In the genomic region with DNA sequence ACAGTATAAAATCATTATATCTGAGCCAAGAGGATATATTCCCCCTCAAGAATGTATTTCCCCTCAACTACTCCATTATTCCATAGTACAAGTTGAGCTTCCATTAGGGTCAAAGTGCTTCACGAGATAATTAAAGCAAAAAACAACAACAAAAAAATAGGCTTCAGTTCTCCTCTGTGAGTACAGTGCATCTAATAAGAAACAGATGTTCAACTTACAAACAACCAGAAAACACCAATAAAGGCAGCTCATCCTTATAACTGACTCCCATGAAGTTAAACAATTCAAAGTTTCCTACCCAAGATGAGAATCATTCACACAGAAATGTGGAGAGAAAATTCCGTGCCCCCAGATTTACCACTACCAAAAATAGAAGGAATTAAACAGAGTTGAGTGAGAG, we compare ENCODE assay signal across 18 cellular contexts.
DNase-seq lines count a peak whose midpoint lies in the region; ATAC-seq and TF ChIP-seq lines count a peak whose summit lies in the region.
"Had no signal": no experiment of that assay in that cellular context is flagged by ENCODE, and none has a peak within 500 bp of the region (broad histone marks: within the 10 kb centered on the region; RNA-seq: fewer than 3 reads in every experiment).

No MANE protein-coding gene starts in this region.

- H3K27me3 Mint-ChIP-seq in osteocyte (ENCODE audit: unreplicated experiment) = no peaks in the 10 kb centered on the region

- CTCF ChIA-PET in BJ (lab: Yijun Ruan, JAX) = no interaction called here
- CTCF ChIA-PET in SK-N-SH (lab: Yijun Ruan, JAX) = no interaction called here

- TF ChIP-seq POLR2A in right lobe of liver (IDR thresholded peaks at IDR 0.05) = no peak

- peaks cover 5% of the 10 kb centered on the region for H3K9me3 Mint-ChIP-seq in osteocyte (ENCODE audit: unreplicated experiment)
- H3K9me3 Mint-ChIP-seq: HFFc6 had no signal

- H3K36me3 Mint-ChIP-seq in osteocyte (ENCODE audit: unreplicated experiment) = peaks cover 4% of the 10 kb centered on the region

- no peak overlapping the region for H3K4me3 Mint-ChIP-seq in osteocyte (ENCODE audit: unreplicated experiment)
- H3K4me3 Mint-ChIP-seq: HFFc6 had no signal

- H3F3A ChIP-seq in SK-N-SH (replicated peaks; ENCODE audit: insufficient read depth) = no peaks in the 10 kb centered on the region

- H3K4me1 Mint-ChIP-seq in osteocyte (ENCODE audit: unreplicated experiment) = peaks cover 44% of the 10 kb centered on the region

- H3K4me2 ChIP-seq in SK-N-SH = no peak overlapping the region

- no peaks in the 10 kb centered on the region for H3K36me3 ChIP-seq in BJ (ENCODE audit: control insufficient read depth, insufficient read depth, low read length)
- H3K36me3 ChIP-seq in SK-N-SH (replicated peaks in 1 of 2; ENCODE audit: control insufficient read depth in 1 of 2, insufficient read depth in 2 of 2, low read length in 1 of 2) = no peaks in the 10 kb centered on the region
- H3K36me3 ChIP-seq in right lobe of liver = no peaks in the 10 kb centered on the region
- H3K36me3 ChIP-seq: SJCRH30 had no signal

- H3K4me3 ChIP-seq in BJ (ENCODE audit: low read depth, low read length) = no peak overlapping the region
- no peak overlapping the region for H3K4me3 ChIP-seq in SK-N-SH (ENCODE audit: low read depth in 2 of 2, low read length in 1 of 2)
- H3K4me3 ChIP-seq in right lobe of liver = no peak overlapping the region
- H3K4me3 ChIP-seq: SJCRH30 had no signal

- H3K27ac Mint-ChIP-seq in osteocyte (ENCODE audit: unreplicated experiment) = peak overlapping the region; percentile 11
- H3K27ac Mint-ChIP-seq: HFFc6 had no signal

- DNase-seq in BJ (ENCODE audit: low read depth) (peak; percentile 6), SK-N-SH (peak; percentile 1), fibroblast of peridontal ligament (ENCODE audit: extremely low read depth) (peak; percentile 48), osteocyte (ENCODE audit: extremely low spot score, unreplicated experiment) (no peak), SKM-1 (lab: John Stamatoyannopoulos, UW; ENCODE audit: unreplicated experiment) (no peak), right lobe of liver (no peak), LoVo (ENCODE audit: low spot score) (no peak)
- DNase-seq: H7, HFFc6, KG1, MV-4-11, NCI-H1417, NCI-H187 treated with DMSO at 0.1 percent for 48 hours, NCI-H226, NCI-H526, SJCRH30 had no signal

- no peak overlapping the region for H3K9ac ChIP-seq in SK-N-SH

- no peaks in the 10 kb centered on the region for H3K9me3 ChIP-seq in SK-N-SH
- H3K9me3 ChIP-seq in right lobe of liver = no peaks in the 10 kb centered on the region
- H3K9me3 ChIP-seq: SJCRH30 had no signal

- intact Hi-C loops in right lobe of liver (cut with DNase I) = no loop called here

- H3K79me2 ChIP-seq in SK-N-SH (ENCODE audit: insufficient read depth) = no peaks in the 10 kb centered on the region

- H3K27me3 ChIP-seq in BJ (ENCODE audit: control insufficient read depth, insufficient read depth, low read length) (no peaks in the 10 kb centered on the region), SK-N-SH (ENCODE audit: insufficient read depth) (no peaks in the 10 kb centered on the region), right lobe of liver (no peaks in the 10 kb centered on the region)
- H3K27me3 ChIP-seq: SJCRH30 had no signal

- no peaks in the 10 kb centered on the region for H3K9me2 ChIP-seq in SK-N-SH

- POLR2A ChIA-PET in BJ (lab: Charles Lee) = no interaction called here
- POLR2A ChIA-PET in SK-N-SH (lab: Yijun Ruan, JAX) = no interaction called here

- TF ChIP-seq EP300 in SK-N-SH (IDR thresholded peaks at IDR 0.05; ENCODE audit: borderline replicate concordance in 1 of 2, low read depth in 1 of 2, low read length in 1 of 2) = no peak

- ATAC-seq in right lobe of liver = no peak
- ATAC-seq: HepG2 had no signal

- TF ChIP-seq CTCF in BJ (IDR thresholded peaks at IDR 0.05; ENCODE audit: insufficient read depth, low read depth, low read length) (no peak), SK-N-SH (IDR thresholded peaks at IDR 0.05) (no peak), osteocyte (IDR thresholded peaks at IDR 0.05) (no peak), right lobe of liver (IDR thresholded peaks at IDR 0.05) (no peak)

- no peak overlapping the region for H2AFZ ChIP-seq in SK-N-SH (ENCODE audit: low read depth)

- H4K20me1 ChIP-seq in SK-N-SH (ENCODE audit: insufficient read depth) = no peaks in the 10 kb centered on the region

- 71% methylated on average over 2 of the region's 2 CpGs for WGBS in SK-N-SH (ENCODE audit: low lambda C conversion rate)
- WGBS in right lobe of liver (ENCODE audit: insufficient coverage, low coverage, low lambda C conversion rate, missing lambda C conversion rate) = 32% methylated on average over 2 of the region's 2 CpGs

- H3K4me1 ChIP-seq in SK-N-SH (ENCODE audit: control insufficient read depth in 1 of 2, insufficient read depth in 2 of 2, low read depth in 1 of 2, low read length in 1 of 2) = no peaks in the 10 kb centered on the region; a peak in 1 of 4 replicates
- H3K4me1 ChIP-seq in right lobe of liver = no peaks in the 10 kb centered on the region
- H3K4me1 ChIP-seq: SJCRH30 had no signal

- no peak for TF ChIP-seq RAD21 in SK-N-SH (IDR thresholded peaks at IDR 0.05; ENCODE audit: low read length)

- H3K27ac ChIP-seq in SK-N-SH (ENCODE audit: low read depth in 2 of 2, low read length in 1 of 2) (no peak overlapping the region), right lobe of liver (no peak overlapping the region)
- H3K27ac ChIP-seq: C4-2B, SJCRH30 had no signal

TF ChIP-seq in SK-N-SH, 30 proteins besides CTCF, POLR2A, EP300 and RAD21:
- TF ChIP-seq FOSL2 (IDR thresholded peaks at IDR 0.05; ENCODE audit: borderline replicate concordance, low read depth) = no peak
- TF ChIP-seq TCF12 (IDR thresholded peaks at IDR 0.05) = peak; percentile 55
- TF ChIP-seq, protein P1, sequence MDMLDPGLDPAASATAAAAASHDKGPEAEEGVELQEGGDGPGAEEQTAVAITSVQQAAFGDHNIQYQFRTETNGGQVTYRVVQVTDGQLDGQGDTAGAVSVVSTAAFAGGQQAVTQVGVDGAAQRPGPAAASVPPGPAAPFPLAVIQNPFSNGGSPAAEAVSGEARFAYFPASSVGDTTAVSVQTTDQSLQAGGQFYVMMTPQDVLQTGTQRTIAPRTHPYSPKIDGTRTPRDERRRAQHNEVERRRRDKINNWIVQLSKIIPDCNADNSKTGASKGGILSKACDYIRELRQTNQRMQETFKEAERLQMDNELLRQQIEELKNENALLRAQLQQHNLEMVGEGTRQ (IDR thresholded peaks at IDR 0.05; ENCODE audit: borderline replicate concordance, low read depth, low read length) = no peak
- TF ChIP-seq RFX5 (IDR thresholded peaks at IDR 0.05; ENCODE audit: low read length) = no peak
- no peak for TF ChIP-seq YY1 (IDR thresholded peaks at IDR 0.05; ENCODE audit: low read depth)
- TF ChIP-seq, protein P2, sequence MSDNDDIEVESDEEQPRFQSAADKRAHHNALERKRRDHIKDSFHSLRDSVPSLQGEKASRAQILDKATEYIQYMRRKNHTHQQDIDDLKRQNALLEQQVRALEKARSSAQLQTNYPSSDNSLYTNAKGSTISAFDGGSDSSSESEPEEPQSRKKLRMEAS (IDR thresholded peaks at IDR 0.05; ENCODE audit: low read depth) = no peak

Comparison
In these comparisons a context has a peak if more than half of its experiments do, and no peak if none do; other contexts are left out.
1. DNase-seq: peak in BJ (single experiment), SK-N-SH (single experiment) and fibroblast of peridontal ligament (single experiment); none in osteocyte (single experiment), SKM-1 (single experiment), right lobe of liver (0 of 3) and LoVo (single experiment).